In genomic region chr17:8420041-8420934, GRCh38 we compare ENCODE assay signal across 9 cellular contexts. TPM values are rescaled to one million over a fixed set of nuclear protein-coding genes. Genes with fewer than 3 reads are reported as not detected.
DNase-seq lines count a peak whose midpoint lies in the region; ATAC-seq, FAIRE-seq and TF ChIP-seq lines count a peak whose summit lies in the region.
"Had no signal": no experiment of that assay in that cellular context is flagged by ENCODE, and none has a peak within 500 bp of the region (broad histone marks: within the 10 kb centered on the region; RNA-seq: fewer than 3 reads in every experiment).

No MANE protein-coding gene starts in this region.

- peak overlapping the region; percentile 15 for H3K27ac ChIP-seq in osteoblast (ENCODE audit: low read depth, low read length)

- no peak for FAIRE-seq in RCC 7860 (lab: Jason Lieb, UNC)

- H3K79me2 ChIP-seq in osteoblast (ENCODE audit: insufficient read depth, low read length) = no peaks in the 10 kb centered on the region

- no peak overlapping the region for H2AFZ ChIP-seq in osteoblast (ENCODE audit: low read length)

- peaks cover 15% of the 10 kb centered on the region for H3K4me1 ChIP-seq in osteoblast (ENCODE audit: insufficient read depth, low read length)

- no peak overlapping the region for H3K4me3 ChIP-seq in fibroblast of pulmonary artery (replicated peaks; ENCODE audit: low read depth, low read length)
- H3K4me3 ChIP-seq in osteoblast (ENCODE audit: insufficient read depth, low read length) = no peak overlapping the region

- no peaks in the 10 kb centered on the region for H3K36me3 ChIP-seq in osteoblast (ENCODE audit: insufficient read depth, low read length)

- no peaks in the 10 kb centered on the region for H3K9me3 ChIP-seq in osteoblast (ENCODE audit: low read depth, low read length)

- TF ChIP-seq CTCF in fibroblast of pulmonary artery (IDR thresholded peaks at IDR 0.05; ENCODE audit: low read length, missing control alignments) = no peak
- no peak for TF ChIP-seq CTCF in osteoblast (IDR thresholded peaks at IDR 0.05; ENCODE audit: extremely low read depth, low read depth, low read length)

- DNase-seq in DMS53 treated with DMSO at 0.1 percent for 48 hours (lab: John Stamatoyannopoulos, UW; ENCODE audit: unreplicated experiment) = peak; percentile 93
- peak; percentile 6 for DNase-seq in RCC 7860 (ENCODE audit: low spot score)
- peak; percentile 83 for DNase-seq in fibroblast of pulmonary artery (ENCODE audit: low read depth)
- DNase-seq in osteoblast (ENCODE audit: insufficient read length, low spot score, missing footprints) = peak; percentile 74
- no peak for DNase-seq in OCI-M2 (lab: John Stamatoyannopoulos, UW; ENCODE audit: unreplicated experiment)
- no peak for DNase-seq in DMS 273 (lab: John Stamatoyannopoulos, UW; ENCODE audit: unreplicated experiment)
- DNase-seq in stimulated activated naive CD8-positive, alpha-beta T cell treated with anti-CD3 and anti-CD28 coated beads, Interleukin-15, Interleukin-2, amounts not matched to agents 100 U/mL and 50 U/mL, for 24 hours = no peak
- DNase-seq: NCI-H510A treated with DMSO at 0.1 percent for 48 hours had no signal

- peaks cover 22% of the 10 kb centered on the region for H3K27me3 ChIP-seq in osteoblast (ENCODE audit: insufficient read depth, low read length)

- no peaks in the 10 kb centered on the region for H4K20me1 ChIP-seq in osteoblast (ENCODE audit: insufficient read depth, low read length)

- ATAC-seq in GM19324 (IDR thresholded peaks at IDR 0.05; ENCODE audit: low FRiP score, unreplicated experiment) = no peak
- no peak for ATAC-seq in stimulated activated naive CD8-positive, alpha-beta T cell treated with anti-CD3 and anti-CD28 coated beads, Interleukin-15, Interleukin-2, amounts not matched to agents 100 U/mL and 50 U/mL, for 24 hours

- H3K4me2 ChIP-seq in osteoblast (ENCODE audit: insufficient read depth, low read length) = peak overlapping the region; percentile 10

RNA-seq across cellular contexts. Expression of gene NDEL1, which starts 15.4 kb away (rescaled TPM):
- total RNA-seq in osteoblast = 69.8 and 72.8 TPM in 2 replicates

RNA-seq across cellular contexts. Expression of gene RNF222, which starts 22.7 kb away (rescaled TPM):
- not detected in 2 replicates for total RNA-seq in osteoblast

RNA-seq across cellular contexts. Expression of gene RPL26, which starts 37.3 kb away (rescaled TPM):
- total RNA-seq in osteoblast = 1,921 and 2,089 TPM in 2 replicates

Comparison
In these comparisons a context has a peak if more than half of its experiments do, and no peak if none do; other contexts are left out.
1. DNase-seq: peak in DMS53 treated with DMSO at 0.1 percent for 48 hours (single experiment), RCC 7860 (single experiment), fibroblast of pulmonary artery (single experiment) and osteoblast (single experiment); none in OCI-M2 (single experiment), DMS 273 (single experiment) and stimulated activated naive CD8-positive, alpha-beta T cell treated with anti-CD3 and anti-CD28 coated beads, Interleukin-15, Interleukin-2, amounts not matched to agents 100 U/mL and 50 U/mL, for 24 hours (single experiment).